ENCODE assay signal across 21 cellular contexts in the genomic region with DNA sequence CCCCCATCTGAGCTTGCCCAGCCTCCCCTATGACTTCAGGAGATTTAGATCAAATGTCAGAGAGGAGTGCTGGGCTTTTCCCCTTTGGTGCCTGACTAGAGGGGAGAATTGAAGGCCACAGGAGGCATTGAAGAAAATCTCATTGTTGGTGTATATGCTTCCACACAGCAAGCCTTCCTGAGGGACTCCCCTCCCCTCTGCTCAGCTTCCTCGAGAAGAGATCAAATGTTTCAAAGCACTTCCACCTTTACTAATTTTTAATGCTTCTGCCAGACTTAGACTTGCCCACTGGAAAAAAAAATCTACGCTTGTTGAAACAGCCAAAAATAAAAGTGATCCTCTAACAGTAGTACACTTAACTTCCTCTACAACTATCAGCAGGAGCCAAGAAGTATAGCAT.
DNase-seq lines count a peak whose midpoint lies in the region; ATAC-seq and TF ChIP-seq lines count a peak whose summit lies in the region.
"Had no signal": no experiment of that assay in that cellular context is flagged by ENCODE, and none has a peak within 500 bp of the region (broad histone marks: within the 10 kb centered on the region; RNA-seq: fewer than 3 reads in every experiment).

No MANE protein-coding gene starts in this region.

- CTCF ChIA-PET in activated B cell treated with CpG ODN at 0.5 μM for 24 hours (lab: Charles Lee): no interaction called here

- H3K4me1 Mint-ChIP-seq in activated B cell treated with CpG ODN at 0.5 μM for 24 hours (peaks cover 31% of the 10 kb centered on the region), immature natural killer cell (peaks cover 0 to 2% of the 10 kb centered on the region in 2 donors), progenitor cell of endocrine pancreas (ENCODE audit: low read depth) (peaks cover 16% of the 10 kb centered on the region)
- H3K4me1 Mint-ChIP-seq: CD8-positive, alpha-beta memory T cell had no signal

- DNase-seq in NCI-H82 (lab: John Stamatoyannopoulos, UW) (peak; percentile 28), NCI-H82 treated with DMSO at 0.1 percent for 48 hours (lab: John Stamatoyannopoulos, UW; ENCODE audit: unreplicated experiment) (no peak), NCI-H526 treated with DMSO at 0.1 percent for 48 hours (lab: John Stamatoyannopoulos, UW) (peak; percentile 11), activated B cell treated with CpG ODN at 0.5 μM for 24 hours (no peak), pons (ENCODE audit: low spot score) (peak; percentile 36), immature natural killer cell (no peak), NCI-H187 (lab: John Stamatoyannopoulos, UW) (no peak), progenitor cell of endocrine pancreas (ENCODE audit: low spot score, unreplicated experiment) (no peak)
- DNase-seq: CD8-positive, alpha-beta memory T cell; DMS 273 treated with DMSO at 0.1 percent for 48 hours; DMS79 treated with DMSO at 0.1 percent for 48 hours; IMR-90; KG1; NCI-H1048; NCI-H1417; NCI-H1694; NCI-H69; OCI-M1 had no signal

- H3K36me3 Mint-ChIP-seq in activated B cell treated with CpG ODN at 0.5 μM for 24 hours (ENCODE audit: low read depth): no peaks in the 10 kb centered on the region
- peaks cover 0 to 3% (median 0%) of the 10 kb centered on the region in 3 donors for H3K36me3 Mint-ChIP-seq in immature natural killer cell
- H3K36me3 Mint-ChIP-seq in progenitor cell of endocrine pancreas (ENCODE audit: insufficient read depth): no peaks in the 10 kb centered on the region
- H3K36me3 Mint-ChIP-seq: CD8-positive, alpha-beta memory T cell had no signal

- POLR2A ChIA-PET in activated B cell treated with CpG ODN at 0.5 μM for 24 hours (lab: Charles Lee): no interaction called here

- H3K4me3 Mint-ChIP-seq in activated B cell treated with CpG ODN at 0.5 μM for 24 hours (no peak overlapping the region), immature natural killer cell (no peak overlapping the region), progenitor cell of endocrine pancreas (ENCODE audit: low read depth) (no peak overlapping the region)
- H3K4me3 Mint-ChIP-seq: B cell; CD8-positive, alpha-beta memory T cell had no signal

- H3K9me3 Mint-ChIP-seq in activated B cell treated with CpG ODN at 0.5 μM for 24 hours (no peaks in the 10 kb centered on the region), immature natural killer cell (peaks cover 0 to 10% (median 5%) of the 10 kb centered on the region in 6 donors), progenitor cell of endocrine pancreas (ENCODE audit: low read depth) (no peaks in the 10 kb centered on the region)

- no peak for TF ChIP-seq CTCF in activated B cell treated with CpG ODN at 0.5 μM for 24 hours (IDR thresholded peaks at IDR 0.05)
- no peak for TF ChIP-seq CTCF in progenitor cell of endocrine pancreas (IDR thresholded peaks at IDR 0.05; ENCODE audit: unreplicated experiment)

- no peaks in the 10 kb centered on the region for H3K27me3 Mint-ChIP-seq in activated B cell treated with CpG ODN at 0.5 μM for 24 hours
- H3K27me3 Mint-ChIP-seq in immature natural killer cell (ENCODE audit: low read depth in 3 of 3): no peaks in the 10 kb centered on the region
- H3K27me3 Mint-ChIP-seq in progenitor cell of endocrine pancreas: peaks cover 4% of the 10 kb centered on the region
- H3K27me3 Mint-ChIP-seq: B cell; CD8-positive, alpha-beta memory T cell had no signal

- intact Hi-C loops in activated B cell treated with CpG ODN at 0.5 μM for 24 hours (cut with micrococcal nuclease): no loop called here

- H3K27ac Mint-ChIP-seq in activated B cell treated with CpG ODN at 0.5 μM for 24 hours (peak overlapping the region; percentile 3), immature natural killer cell (no peak overlapping the region), progenitor cell of endocrine pancreas (no peak overlapping the region)
- H3K27ac Mint-ChIP-seq: B cell; CD8-positive, alpha-beta memory T cell had no signal

- no peak for ATAC-seq in activated B cell treated with CpG ODN at 0.5 μM for 24 hours (ENCODE audit: low read depth)
- ATAC-seq: HCT116, SK-N-SH treated with all-trans-retinoic acid at 6 μM for 48 hours had no signal

Comparison
In these comparisons a context has a peak if more than half of its experiments do, and no peak if none do; other contexts are left out.
1. DNase-seq: peak in NCI-H82 (single experiment), NCI-H526 treated with DMSO at 0.1 percent for 48 hours (single experiment) and pons (single experiment); none in NCI-H82 treated with DMSO at 0.1 percent for 48 hours (single experiment), activated B cell treated with CpG ODN at 0.5 μM for 24 hours (single experiment), immature natural killer cell (0 of 3), NCI-H187 (0 of 2) and progenitor cell of endocrine pancreas (single experiment).